ENCODE assay signal across 10 cellular contexts in the genomic region with DNA sequence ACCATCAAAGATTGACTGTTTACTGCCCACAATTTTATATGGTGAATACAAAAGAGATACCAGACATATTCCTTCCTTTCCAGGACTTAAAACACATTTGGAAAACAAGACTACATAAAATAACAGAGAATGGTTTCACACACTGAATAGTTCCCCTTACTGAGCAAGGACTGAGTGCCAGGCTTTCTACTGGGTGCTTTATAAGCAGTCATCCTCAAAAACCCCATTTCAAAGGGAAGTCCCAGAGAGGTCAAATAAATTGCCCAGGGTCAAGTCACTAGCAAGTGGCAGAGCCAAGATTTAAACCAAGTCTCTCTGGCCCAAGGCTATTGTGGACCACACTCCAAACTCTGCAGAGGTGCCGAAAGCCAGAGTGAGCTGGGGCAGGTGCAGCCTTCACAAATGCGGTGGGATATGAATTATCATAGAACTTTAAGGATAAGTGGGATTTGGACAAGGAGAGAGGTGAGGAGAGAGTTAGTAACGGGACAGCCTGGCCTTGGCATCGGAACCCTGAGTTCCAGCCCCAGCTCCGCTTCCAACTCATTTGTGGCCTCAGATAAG. TPM values are rescaled to one million over a fixed set of nuclear protein-coding genes. Genes with fewer than 3 reads are reported as not detected.
DNase-seq lines count a peak whose midpoint lies in the region; ATAC-seq, FAIRE-seq and TF ChIP-seq lines count a peak whose summit lies in the region.
"Had no signal": no experiment of that assay in that cellular context is flagged by ENCODE, and none has a peak within 500 bp of the region (broad histone marks: within the 10 kb centered on the region; RNA-seq: fewer than 3 reads in every experiment).

No MANE protein-coding gene starts in this region.

- intact Hi-C loops in HepG2 (cut with micrococcal nuclease; ENCODE audit: unreplicated experiment) (loop anchor here (1.0 kb wide), 2 partner anchors 64 to 123 kb away; no protein-coding TSS in a partner anchor), uterus (cut with DNase I; ENCODE audit: low total_unique reads) (loop anchor here (5.0 to 10.0 kb wide), 2 partner anchors 62 to 120 kb away; no protein-coding TSS in a partner anchor), dorsolateral prefrontal cortex (cut with DNase I) (loop anchor here (1.0 to 10.0 kb wide), 5 partner anchors 44 to 247 kb away; partner anchors contain the start of gene TMEM106C (in 1 of the 2)), Caco-2 (cut with micrococcal nuclease; ENCODE audit: unreplicated experiment) (loop anchor here (1.0 kb wide), 5 partner anchors 29 to 450 kb away; no protein-coding TSS in a partner anchor)
- intact Hi-C loops in naive thymus-derived CD4-positive, alpha-beta T cell (cut with micrococcal nuclease) = loop anchor here (1.0 to 10.0 kb wide), 18 partner anchors 9 to 903 kb away; partner anchors contain the start of genes RPAP3 (in 1 of the 2), SENP1 (in 1 of the 2), TMEM106C (in 1 of the 2) and VDR (in 1 of the 2)

- TF ChIP-seq RAD21 in liver (IDR thresholded peaks at IDR 0.05) (no peak), HepG2 (CRISPR knock-in tag; IDR thresholded peaks at IDR 0.05) (no peak)

- POLR2A ChIA-PET in HepG2 (lab: Yijun Ruan, JAX) (no interaction called here), Caco-2 (lab: Charles Lee) (no interaction called here)
- POLR2A ChIA-PET in naive thymus-derived CD4-positive, alpha-beta T cell (lab: Charles Lee) = interaction anchor here (1.0 to 1.9 kb wide), 3 partner anchors 9 to 51 kb away, joined by 3 to 5 read pairs (median 3); partner anchors contain the start of gene RPAP3

- peaks cover 0 to 6% (median 0%) of the 10 kb centered on the region in 5 donors for H3K36me3 Mint-ChIP-seq in naive thymus-derived CD4-positive, alpha-beta T cell
- H3K36me3 Mint-ChIP-seq in Caco-2 (ENCODE audit: insufficient read depth, unreplicated experiment) = no peaks in the 10 kb centered on the region

- BruUV-seq in HepG2 (replicated peaks; lab: Mats Ljungman, UMichigan) (no TSS peak), Caco-2 (replicated peaks; lab: Mats Ljungman, UMichigan) (no TSS peak)

- in situ Hi-C loops in HepG2 (cut with HindIII; ENCODE audit: extremely low pct_ligation_motif_present, low pct_unique_long_range_greater_than_20kb) = loop anchor here (5.0 kb wide), 2 partner anchors 62 to 122 kb away; no protein-coding TSS in a partner anchor

- no peaks in the 10 kb centered on the region for H3K27me3 ChIP-seq in liver (ENCODE audit: control insufficient read depth in 4 of 4, insufficient read depth in 4 of 4, low read length in 3 of 4)
- H3K27me3 ChIP-seq in HepG2 (ENCODE audit: control insufficient read depth in 1 of 2, insufficient read depth in 2 of 2, low read length in 2 of 2) = no peaks in the 10 kb centered on the region; a peak in 1 of 5 replicates
- H3K27me3 ChIP-seq in OCI-LY3 (ENCODE audit: low read depth, low read length) = no peaks in the 10 kb centered on the region
- no peaks in the 10 kb centered on the region for H3K27me3 ChIP-seq in naive thymus-derived CD4-positive, alpha-beta T cell (ENCODE audit: control insufficient read depth in 2 of 2, insufficient read depth in 2 of 2, low read length in 2 of 2)
- no peaks in the 10 kb centered on the region for H3K27me3 ChIP-seq in uterus
- no peaks in the 10 kb centered on the region for H3K27me3 ChIP-seq in dorsolateral prefrontal cortex
- H3K27me3 ChIP-seq in Caco-2 (replicated peaks; ENCODE audit: control insufficient read depth, insufficient read depth, low read length) = no peaks in the 10 kb centered on the region

- TF ChIP-seq CTCF in liver (IDR thresholded peaks at IDR 0.05; ENCODE audit: low read depth, low read length, missing input control) (no peak), HepG2 (CRISPR knock-in tag; IDR thresholded peaks at IDR 0.05) (no peak), OCI-LY3 (IDR thresholded peaks at IDR 0.05; ENCODE audit: low read depth, low read length) (no peak), uterus (IDR thresholded peaks at IDR 0.05) (no peak), dorsolateral prefrontal cortex (IDR thresholded peaks at IDR 0.05 in 54 of 56, conservative IDR thresholded peaks at IDR 0.05 in 2 of 56; ENCODE audit: low read depth in 1 of 56, partially characterized antibody in 56 of 56) (no peak), Caco-2 (IDR thresholded peaks at IDR 0.05; ENCODE audit: insufficient read depth in 1 of 2, low read depth in 1 of 2, low read length in 1 of 2, severe bottlenecking in 1 of 2, unreplicated experiment in 1 of 2) (no peak)

- H3K9ac ChIP-seq in liver (ENCODE audit: low read depth in 1 of 2, low read length in 2 of 2) (no peak overlapping the region), HepG2 (ENCODE audit: insufficient read depth, low read depth, low read length) (no peak overlapping the region), OCI-LY3 (ENCODE audit: low read length) (peak overlapping the region; percentile 16; the same call in 1 of the 2 replicates)

- no peaks in the 10 kb centered on the region for H3K9me3 Mint-ChIP-seq in naive thymus-derived CD4-positive, alpha-beta T cell
- no peaks in the 10 kb centered on the region for H3K9me3 Mint-ChIP-seq in Caco-2 (ENCODE audit: unreplicated experiment)

- no peak for ATAC-seq in HepG2
- ATAC-seq in naive thymus-derived CD4-positive, alpha-beta T cell = no peak

- DNase-seq in HepG2 (ENCODE audit: low spot score) (no peak), uterus (no peak), mucosa of gallbladder (ENCODE audit: low spot score) (no peak), dorsolateral prefrontal cortex (no peak), Caco-2 (no peak)
- DNase-seq in naive thymus-derived CD4-positive, alpha-beta T cell = no peak

- H3K4me1 Mint-ChIP-seq in naive thymus-derived CD4-positive, alpha-beta T cell = peaks cover 16 to 35% (median 28%) of the 10 kb centered on the region in 7 donors
- H3K4me1 Mint-ChIP-seq in Caco-2 (ENCODE audit: low read depth, unreplicated experiment) = no peaks in the 10 kb centered on the region

- H3K4me1 ChIP-seq in liver (ENCODE audit: control insufficient read depth in 4 of 4, insufficient read depth in 4 of 4, low read length in 3 of 4) (peaks cover 6 to 12% (median 9%) of the 10 kb centered on the region in 4 donors), HepG2 (ENCODE audit: insufficient read depth, low read length) (peaks cover 12% of the 10 kb centered on the region), OCI-LY3 (ENCODE audit: low read length) (peaks cover 45% of the 10 kb centered on the region), uterus (peaks cover 3 to 5% of the 10 kb centered on the region in 2 donors), Caco-2 (no peaks in the 10 kb centered on the region)
- H3K4me1 ChIP-seq in naive thymus-derived CD4-positive, alpha-beta T cell (ENCODE audit: control insufficient read depth in 2 of 2, insufficient read depth in 2 of 2, low read length in 2 of 2) = peaks cover 0 to 25% of the 10 kb centered on the region in 2 donors

- H3K36me3 ChIP-seq in liver (ENCODE audit: control insufficient read depth in 4 of 4, insufficient read depth in 3 of 4, low read depth in 1 of 4, low read length in 3 of 4) (peaks cover 0 to 4% (median 0%) of the 10 kb centered on the region in 4 donors), HepG2 (replicated peaks in 1 of 2; ENCODE audit: control insufficient read depth in 1 of 2, insufficient read depth in 2 of 2, low read length in 2 of 2) (no peaks in the 10 kb centered on the region), OCI-LY3 (replicated peaks; ENCODE audit: low read depth, low read length) (no peaks in the 10 kb centered on the region), uterus (no peaks in the 10 kb centered on the region), Caco-2 (ENCODE audit: control insufficient read depth, insufficient read depth, low read length) (no peaks in the 10 kb centered on the region)
- H3K36me3 ChIP-seq in naive thymus-derived CD4-positive, alpha-beta T cell (ENCODE audit: control insufficient read depth in 2 of 3, insufficient read depth in 3 of 3, low read length in 3 of 3) = no peaks in the 10 kb centered on the region

- H3K4me3 Mint-ChIP-seq in naive thymus-derived CD4-positive, alpha-beta T cell = peak overlapping the region in 5 of 10 donors; percentile 29 to 47 (median 39)
- H3K4me3 Mint-ChIP-seq in Caco-2 (ENCODE audit: unreplicated experiment) = no peak overlapping the region

- CTCF ChIA-PET in HepG2 (lab: Yijun Ruan, JAX; ENCODE audit: low intra/inter-chr PET ratio, low total read pairs) = interaction anchor here (1.2 to 3.9 kb wide), 7 partner anchors 27 to 123 kb away, joined by 3 to 56 read pairs (median 5); no protein-coding TSS in a partner anchor
- CTCF ChIA-PET in naive thymus-derived CD4-positive, alpha-beta T cell (lab: Charles Lee) = interaction anchor here (0.7 to 7.1 kb wide), 19 partner anchors 9 to 683 kb away, joined by 3 to 67 read pairs (median 5); partner anchors contain the start of genes RAPGEF3, RPAP3 and SLC48A1
- CTCF ChIA-PET in Caco-2 (lab: Charles Lee) = interaction anchor here (0.8 to 2.3 kb wide), 10 partner anchors 9 to 124 kb away, joined by 3 to 23 read pairs (median 6); partner anchors contain the start of gene RPAP3

- no peak for FAIRE-seq in HepG2 (lab: Jason Lieb, UNC)

- no peak overlapping the region for H3K4me2 ChIP-seq in HepG2 (ENCODE audit: low read depth, low read length)
- H3K4me2 ChIP-seq in OCI-LY3 (ENCODE audit: low read length) = peak overlapping the region; percentile 50

- no peaks in the 10 kb centered on the region for H3K27me3 Mint-ChIP-seq in naive thymus-derived CD4-positive, alpha-beta T cell
- no peaks in the 10 kb centered on the region for H3K27me3 Mint-ChIP-seq in Caco-2 (ENCODE audit: insufficient read depth, unreplicated experiment)

- H3K79me2 ChIP-seq in HepG2 (ENCODE audit: insufficient read depth, low read length) (no peaks in the 10 kb centered on the region), OCI-LY3 (ENCODE audit: low read length) (0 out of 2 replicates have a peak, but pooled peaks cover 2% of the 10 kb centered on the region)

- no peaks in the 10 kb centered on the region for H3K9me3 ChIP-seq in liver (ENCODE audit: control insufficient read depth in 4 of 4, low read length in 3 of 4)
- H3K9me3 ChIP-seq in HepG2 (ENCODE audit: low read length) = no peaks in the 10 kb centered on the region
- no peaks in the 10 kb centered on the region for H3K9me3 ChIP-seq in OCI-LY3 (ENCODE audit: insufficient read depth, low read length)
- no peaks in the 10 kb centered on the region for H3K9me3 ChIP-seq in naive thymus-derived CD4-positive, alpha-beta T cell (ENCODE audit: control insufficient read depth in 2 of 3, low read length in 3 of 3)
- H3K9me3 ChIP-seq in uterus = no peaks in the 10 kb centered on the region
- H3K9me3 ChIP-seq in Caco-2 = no peaks in the 10 kb centered on the region

- H3K4me3 ChIP-seq in liver (ENCODE audit: low read depth in 1 of 3, low read length in 3 of 3) (no peak overlapping the region), HepG2 (replicated peaks in 1 of 3; ENCODE audit: insufficient read depth in 1 of 3, low read depth in 2 of 3, low read length in 3 of 3) (no peak overlapping the region), OCI-LY3 (ENCODE audit: low read length) (0 out of 2 replicates have a peak overlapping the region, but pooled peaks have one; percentile 4), uterus (no peak overlapping the region), dorsolateral prefrontal cortex (peak overlapping the region in 3 of 59 donors; percentile 4 to 6 (median 6)), Caco-2 (ENCODE audit: low read depth, low read length) (no peak overlapping the region)
- no peak overlapping the region for H3K4me3 ChIP-seq in naive thymus-derived CD4-positive, alpha-beta T cell (ENCODE audit: low read length)

- TF ChIP-seq EP300 in HepG2 (IDR thresholded peaks at IDR 0.05; ENCODE audit: low read depth in 2 of 2, low read length in 2 of 2) (no peak), HepG2 (CRISPR knock-in tag; IDR thresholded peaks at IDR 0.05; ENCODE audit: borderline replicate concordance) (no peak)

- peak overlapping the region in 8 of 9 donors; percentile 26 to 91 (median 82) for H3K27ac Mint-ChIP-seq in naive thymus-derived CD4-positive, alpha-beta T cell
- H3K27ac Mint-ChIP-seq in Caco-2 (ENCODE audit: unreplicated experiment) = no peak overlapping the region

- 43% methylated on average over 5 of the region's 5 CpGs for WGBS in liver
- WGBS in HepG2 (ENCODE audit: low lambda C conversion rate) = 34% methylated on average over 5 of the region's 5 CpGs

- H3K27ac ChIP-seq in liver (ENCODE audit: low read depth in 1 of 2, low read length in 2 of 2) (peak overlapping the region in 1 of 2 donors; percentile 71), HepG2 (ENCODE audit: extremely low read length, insufficient read depth, low read length) (no peak overlapping the region), OCI-LY3 (ENCODE audit: low read length) (peak overlapping the region; percentile 27), uterus (peak overlapping the region; percentile 86 to 93), dorsolateral prefrontal cortex (peak overlapping the region in 25 of 59 donors; percentile 1 to 93 (median 51))
- H3K27ac ChIP-seq in naive thymus-derived CD4-positive, alpha-beta T cell (ENCODE audit: low read depth, low read length) = no peak overlapping the region

- no peaks in the 10 kb centered on the region for H4K20me1 ChIP-seq in HepG2 (ENCODE audit: insufficient read depth, low read length)
- no peaks in the 10 kb centered on the region for H4K20me1 ChIP-seq in OCI-LY3 (ENCODE audit: insufficient read depth, low read length)

- H2AFZ ChIP-seq in HepG2 (ENCODE audit: low read length) = no peak overlapping the region
- no peak overlapping the region for H2AFZ ChIP-seq in OCI-LY3 (ENCODE audit: low read depth, low read length)

- TF ChIP-seq POLR2A in HepG2 (IDR thresholded peaks at IDR 0.05; ENCODE audit: insufficient read depth in 1 of 2, low read depth in 2 of 2, low read length in 2 of 2) = no peak
- no peak for TF ChIP-seq POLR2A in uterus (IDR thresholded peaks at IDR 0.05)

RNA-seq across cellular contexts. Expression of gene RPAP3, which starts 9.1 kb away (rescaled TPM):
- total RNA-seq in liver (1 to 10 TPM; 7.9 to 8.1 TPM), HepG2 (2016; rRNA removed; fragmentation: Illumina TruSeq; extraction: Trizol) (32.8 and 54.2 TPM in 2 replicates), uterus (10 to 100 TPM; 16.8 to 33.6 (median 22.2) TPM), mucosa of gallbladder (20.2 TPM), dorsolateral prefrontal cortex (10 to 100 TPM; 18.5 to 41.3 (median 28.2) TPM), Caco-2 (2022) (58.1 and 67.7 TPM in 2 replicates)
- polyA plus RNA-seq in liver (1 to 10 TPM; 5.5 to 8.0 TPM), HepG2 (2011; rRNA removed) (6.0 and 8.8 TPM in 2 replicates)
- total RNA-seq in HepG2 (2016; cell fraction: cytosol; rRNA removed; fragmentation: Illumina TruSeq; extraction: Trizol; ENCODE audit: low read depth) = 1.8 and 2.4 TPM in 2 replicates
- total RNA-seq in HepG2 (2016; cell fraction: insoluble cytoplasmic fraction; rRNA removed; fragmentation: Illumina TruSeq; extraction: Trizol) = 32.6 and 56.0 TPM in 2 replicates
- 6.0 and 7.0 TPM in 2 replicates for total RNA-seq in HepG2 (2016; cell fraction: membrane; rRNA removed; fragmentation: Illumina TruSeq; extraction: Trizol)
- total RNA-seq in HepG2 (2016; cell fraction: nucleus; rRNA removed; fragmentation: Illumina TruSeq; extraction: Trizol) = 20.5 and 22.8 TPM in 2 replicates
- 2.6 and 4.0 TPM in 2 replicates for polyA plus RNA-seq in HepG2 (2011; cell fraction: cytosol; rRNA removed)
- polyA plus RNA-seq in HepG2 (2011; cell fraction: nucleus; rRNA removed) = 2.1 and 4.0 TPM in 2 replicates
- polyA plus RNA-seq in HepG2 (2012) = 12.7 and 13.8 TPM in 2 replicates
- polyA plus RNA-seq in HepG2 (2016; cell fraction: cytosol; fragmentation: Illumina TruSeq; extraction: Trizol; ENCODE audit: low read depth) = 1.9 and 2.4 TPM in 2 replicates
- 54.9 and 56.4 TPM in 2 replicates for polyA plus RNA-seq in HepG2 (2016; cell fraction: insoluble cytoplasmic fraction; fragmentation: Illumina TruSeq; extraction: Trizol; ENCODE audit: low read depth)
- 4.1 and 4.9 TPM in 2 replicates for polyA plus RNA-seq in HepG2 (2016; cell fraction: membrane; fragmentation: Illumina TruSeq; extraction: Trizol; ENCODE audit: low read depth)
- 28.1 and 29.6 TPM in 2 replicates for polyA plus RNA-seq in HepG2 (2016; cell fraction: nucleus; fragmentation: Illumina TruSeq; extraction: Trizol; ENCODE audit: insufficient read depth, low read depth)
- 1.6 and 3.1 TPM in 2 replicates for polyA minus RNA-seq in HepG2 (2011; rRNA and poly(A)+ RNA removed; ENCODE audit: low replicate concordance)
- 6.3 and 6.5 TPM in 2 replicates for polyA minus RNA-seq in HepG2 (2011; cell fraction: cytosol; rRNA and poly(A)+ RNA removed)
- 25.4 and 29.5 TPM in 2 replicates for polyA minus RNA-seq in HepG2 (2011; cell fraction: nucleus; rRNA and poly(A)+ RNA removed)
- 10 to 100 TPM; 28.5 to 51.3 (median 43.9) TPM for total RNA-seq in naive thymus-derived CD4-positive, alpha-beta T cell
- polyA plus RNA-seq in naive thymus-derived CD4-positive, alpha-beta T cell = 10 to 100 TPM; 36.7 to 48.9 TPM

RNA-seq across cellular contexts. Expression of gene ENDOU, which starts 10.4 kb away (rescaled TPM):
- total RNA-seq in liver (under 1 TPM in 1 of 2 donors, not detected in 1; 0.25 TPM), HepG2 (2016; rRNA removed; fragmentation: Illumina TruSeq; extraction: Trizol) (not detected in 2 replicates), uterus (under 1 TPM in 2 of 4 donors, not detected in 2; 0.28 to 0.64 TPM), mucosa of gallbladder (not detected), dorsolateral prefrontal cortex (1 to 10 TPM in 111 of 120 experiments, under 1 TPM in 9; 0.65 to 4.5 (median 2.0) TPM), Caco-2 (2022) (0.43 and 0.53 TPM in 2 replicates)
- polyA plus RNA-seq in liver (not detected), HepG2 (2011; rRNA removed) (not detected in 2 replicates)
- total RNA-seq in HepG2 (2016; cell fraction: cytosol; rRNA removed; fragmentation: Illumina TruSeq; extraction: Trizol; ENCODE audit: low read depth) = not detected in 2 replicates
- total RNA-seq in HepG2 (2016; cell fraction: insoluble cytoplasmic fraction; rRNA removed; fragmentation: Illumina TruSeq; extraction: Trizol) = not detected in 2 replicates
- total RNA-seq in HepG2 (2016; cell fraction: membrane; rRNA removed; fragmentation: Illumina TruSeq; extraction: Trizol) = not detected in 2 replicates
- not detected in 2 replicates for total RNA-seq in HepG2 (2016; cell fraction: nucleus; rRNA removed; fragmentation: Illumina TruSeq; extraction: Trizol)
- not detected in 2 replicates for polyA plus RNA-seq in HepG2 (2011; cell fraction: cytosol; rRNA removed)
- not detected in 2 replicates for polyA plus RNA-seq in HepG2 (2011; cell fraction: nucleus; rRNA removed)
- polyA plus RNA-seq in HepG2 (2012) = not detected in 2 replicates
- polyA plus RNA-seq in HepG2 (2016; cell fraction: cytosol; fragmentation: Illumina TruSeq; extraction: Trizol; ENCODE audit: low read depth) = not detected in 2 replicates
- polyA plus RNA-seq in HepG2 (2016; cell fraction: insoluble cytoplasmic fraction; fragmentation: Illumina TruSeq; extraction: Trizol; ENCODE audit: low read depth) = not detected in 2 replicates
- not detected in 2 replicates for polyA plus RNA-seq in HepG2 (2016; cell fraction: membrane; fragmentation: Illumina TruSeq; extraction: Trizol; ENCODE audit: low read depth)
- polyA plus RNA-seq in HepG2 (2016; cell fraction: nucleus; fragmentation: Illumina TruSeq; extraction: Trizol; ENCODE audit: insufficient read depth, low read depth) = not detected in 2 replicates
- not detected in 2 replicates for polyA minus RNA-seq in HepG2 (2011; rRNA and poly(A)+ RNA removed; ENCODE audit: low replicate concordance)
- polyA minus RNA-seq in HepG2 (2011; cell fraction: cytosol; rRNA and poly(A)+ RNA removed) = not detected in 2 replicates
- not detected in 2 replicates for polyA minus RNA-seq in HepG2 (2011; cell fraction: nucleus; rRNA and poly(A)+ RNA removed)
- not detected for total RNA-seq in naive thymus-derived CD4-positive, alpha-beta T cell
- polyA plus RNA-seq in naive thymus-derived CD4-positive, alpha-beta T cell = not detected
- total RNA-seq: SK-MEL-5 had no signal
- polyA plus RNA-seq: neural cell had no signal

RNA-seq across cellular contexts. Expression of gene RAPGEF3, which starts 43.8 kb away (rescaled TPM):
- 1 to 10 TPM; 1.3 to 4.3 TPM for total RNA-seq in liver
- polyA plus RNA-seq in liver = 1 to 10 TPM; 1.3 to 1.6 TPM
- 0.07 TPM in 1 of 2 replicates, not detected in the other for total RNA-seq in HepG2 (2016; rRNA removed; fragmentation: Illumina TruSeq; extraction: Trizol)
- total RNA-seq in HepG2 (2016; cell fraction: cytosol; rRNA removed; fragmentation: Illumina TruSeq; extraction: Trizol; ENCODE audit: low read depth) = not detected in 2 replicates
- 0.09 TPM in 1 of 2 replicates, not detected in the other for total RNA-seq in HepG2 (2016; cell fraction: insoluble cytoplasmic fraction; rRNA removed; fragmentation: Illumina TruSeq; extraction: Trizol)
- total RNA-seq in HepG2 (2016; cell fraction: membrane; rRNA removed; fragmentation: Illumina TruSeq; extraction: Trizol) = 0.03 TPM in 1 of 2 replicates, not detected in the other
- total RNA-seq in HepG2 (2016; cell fraction: nucleus; rRNA removed; fragmentation: Illumina TruSeq; extraction: Trizol) = 0.40 TPM in 1 of 2 replicates, not detected in the other
- polyA plus RNA-seq in HepG2 (2011; rRNA removed) = 0.07 and 0.37 TPM in 2 replicates
- polyA plus RNA-seq in HepG2 (2011; cell fraction: cytosol; rRNA removed) = 0.05 and 0.13 TPM in 2 replicates
- 0.56 and 0.95 TPM in 2 replicates for polyA plus RNA-seq in HepG2 (2011; cell fraction: nucleus; rRNA removed)
- 0.11 and 0.16 TPM in 2 replicates for polyA plus RNA-seq in HepG2 (2012)
- not detected in 2 replicates for polyA plus RNA-seq in HepG2 (2016; cell fraction: cytosol; fragmentation: Illumina TruSeq; extraction: Trizol; ENCODE audit: low read depth)
- 0.17 TPM in 1 of 2 replicates, not detected in the other for polyA plus RNA-seq in HepG2 (2016; cell fraction: insoluble cytoplasmic fraction; fragmentation: Illumina TruSeq; extraction: Trizol; ENCODE audit: low read depth)
- polyA plus RNA-seq in HepG2 (2016; cell fraction: membrane; fragmentation: Illumina TruSeq; extraction: Trizol; ENCODE audit: low read depth) = not detected in 2 replicates
- polyA plus RNA-seq in HepG2 (2016; cell fraction: nucleus; fragmentation: Illumina TruSeq; extraction: Trizol; ENCODE audit: insufficient read depth, low read depth) = 0.63 TPM in 1 of 2 replicates, not detected in the other
- 0.28 and 2.0 TPM in 2 replicates for polyA minus RNA-seq in HepG2 (2011; rRNA and poly(A)+ RNA removed; ENCODE audit: low replicate concordance)
- polyA minus RNA-seq in HepG2 (2011; cell fraction: cytosol; rRNA and poly(A)+ RNA removed) = not detected in 2 replicates
- 0.13 and 1.1 TPM in 2 replicates for polyA minus RNA-seq in HepG2 (2011; cell fraction: nucleus; rRNA and poly(A)+ RNA removed)
- 1 to 10 TPM in 2 of 5 experiments, under 1 TPM in 2, not detected in 1; 0.08 to 1.9 (median 1.1) TPM for total RNA-seq in naive thymus-derived CD4-positive, alpha-beta T cell
- under 1 TPM in 1 of 2 donors, not detected in 1; 0.15 TPM for polyA plus RNA-seq in naive thymus-derived CD4-positive, alpha-beta T cell
- total RNA-seq in uterus = 100 to 1,000 TPM in 1 of 4 donors, 10 to 100 TPM in 3; 13.5 to 105 (median 48.7) TPM
- total RNA-seq in mucosa of gallbladder = 54.8 TPM
- 100 to 1,000 TPM in 51 of 120 experiments, 10 to 100 TPM in 69; 33.3 to 206 (median 93.7) TPM for total RNA-seq in dorsolateral prefrontal cortex
- total RNA-seq in Caco-2 (2022) = 1.2 and 2.3 TPM in 2 replicates

RNA-seq across cellular contexts. Expression of gene SLC48A1, which starts 58.1 kb away (rescaled TPM):
- total RNA-seq in liver (10 to 100 TPM in 1 of 2 donors, 1 to 10 TPM in 1; 6.1 to 15.4 TPM), HepG2 (2016; rRNA removed; fragmentation: Illumina TruSeq; extraction: Trizol) (2.6 and 3.7 TPM in 2 replicates), uterus (10 to 100 TPM in 3 of 4 donors, 1 to 10 TPM in 1; 1.3 to 50.5 (median 15.4) TPM), mucosa of gallbladder (73.1 TPM), dorsolateral prefrontal cortex (100 to 1,000 TPM in 84 of 120 experiments, 10 to 100 TPM in 36; 71.9 to 264 (median 114) TPM), Caco-2 (2022) (34.3 and 37.5 TPM in 2 replicates)
- polyA plus RNA-seq in liver (10 to 100 TPM in 1 of 2 donors, 1 to 10 TPM in 1; 8.3 to 10.4 TPM), HepG2 (2011; rRNA removed) (2.2 and 3.1 TPM in 2 replicates)
- 2.3 and 3.1 TPM in 2 replicates for total RNA-seq in HepG2 (2016; cell fraction: cytosol; rRNA removed; fragmentation: Illumina TruSeq; extraction: Trizol; ENCODE audit: low read depth)
- total RNA-seq in HepG2 (2016; cell fraction: insoluble cytoplasmic fraction; rRNA removed; fragmentation: Illumina TruSeq; extraction: Trizol) = 2.3 and 3.4 TPM in 2 replicates
- 5.0 and 6.3 TPM in 2 replicates for total RNA-seq in HepG2 (2016; cell fraction: membrane; rRNA removed; fragmentation: Illumina TruSeq; extraction: Trizol)
- total RNA-seq in HepG2 (2016; cell fraction: nucleus; rRNA removed; fragmentation: Illumina TruSeq; extraction: Trizol) = 2.5 and 2.6 TPM in 2 replicates
- 2.4 and 2.6 TPM in 2 replicates for polyA plus RNA-seq in HepG2 (2011; cell fraction: cytosol; rRNA removed)
- 3.1 and 4.1 TPM in 2 replicates for polyA plus RNA-seq in HepG2 (2011; cell fraction: nucleus; rRNA removed)
- polyA plus RNA-seq in HepG2 (2012) = 2.1 and 3.5 TPM in 2 replicates
- polyA plus RNA-seq in HepG2 (2016; cell fraction: cytosol; fragmentation: Illumina TruSeq; extraction: Trizol; ENCODE audit: low read depth) = 3.8 and 3.9 TPM in 2 replicates
- polyA plus RNA-seq in HepG2 (2016; cell fraction: insoluble cytoplasmic fraction; fragmentation: Illumina TruSeq; extraction: Trizol; ENCODE audit: low read depth) = 2.6 and 3.2 TPM in 2 replicates
- polyA plus RNA-seq in HepG2 (2016; cell fraction: membrane; fragmentation: Illumina TruSeq; extraction: Trizol; ENCODE audit: low read depth) = 6.3 and 6.9 TPM in 2 replicates
- 5.6 and 6.3 TPM in 2 replicates for polyA plus RNA-seq in HepG2 (2016; cell fraction: nucleus; fragmentation: Illumina TruSeq; extraction: Trizol; ENCODE audit: insufficient read depth, low read depth)
- 5.7 and 45.5 TPM in 2 replicates for polyA minus RNA-seq in HepG2 (2011; rRNA and poly(A)+ RNA removed; ENCODE audit: low replicate concordance)
- polyA minus RNA-seq in HepG2 (2011; cell fraction: cytosol; rRNA and poly(A)+ RNA removed) = 1.5 and 2.1 TPM in 2 replicates
- polyA minus RNA-seq in HepG2 (2011; cell fraction: nucleus; rRNA and poly(A)+ RNA removed) = 1.7 and 2.8 TPM in 2 replicates
- 10 to 100 TPM in 2 of 5 experiments, 1 to 10 TPM in 3; 6.7 to 14.3 (median 10.0) TPM for total RNA-seq in naive thymus-derived CD4-positive, alpha-beta T cell
- polyA plus RNA-seq in naive thymus-derived CD4-positive, alpha-beta T cell = 10 to 100 TPM; 12.5 to 15.6 TPM

Comparison
In these comparisons a context has a peak if more than half of its experiments do, and no peak if none do; other contexts are left out.
1. H3K27ac ChIP-seq: peak in OCI-LY3 (single experiment) and uterus (2 of 2); none in HepG2 (single experiment) and naive thymus-derived CD4-positive, alpha-beta T cell (single experiment).